Comparison of ENCODE assay signal across 8 cellular contexts in the genomic region with DNA sequence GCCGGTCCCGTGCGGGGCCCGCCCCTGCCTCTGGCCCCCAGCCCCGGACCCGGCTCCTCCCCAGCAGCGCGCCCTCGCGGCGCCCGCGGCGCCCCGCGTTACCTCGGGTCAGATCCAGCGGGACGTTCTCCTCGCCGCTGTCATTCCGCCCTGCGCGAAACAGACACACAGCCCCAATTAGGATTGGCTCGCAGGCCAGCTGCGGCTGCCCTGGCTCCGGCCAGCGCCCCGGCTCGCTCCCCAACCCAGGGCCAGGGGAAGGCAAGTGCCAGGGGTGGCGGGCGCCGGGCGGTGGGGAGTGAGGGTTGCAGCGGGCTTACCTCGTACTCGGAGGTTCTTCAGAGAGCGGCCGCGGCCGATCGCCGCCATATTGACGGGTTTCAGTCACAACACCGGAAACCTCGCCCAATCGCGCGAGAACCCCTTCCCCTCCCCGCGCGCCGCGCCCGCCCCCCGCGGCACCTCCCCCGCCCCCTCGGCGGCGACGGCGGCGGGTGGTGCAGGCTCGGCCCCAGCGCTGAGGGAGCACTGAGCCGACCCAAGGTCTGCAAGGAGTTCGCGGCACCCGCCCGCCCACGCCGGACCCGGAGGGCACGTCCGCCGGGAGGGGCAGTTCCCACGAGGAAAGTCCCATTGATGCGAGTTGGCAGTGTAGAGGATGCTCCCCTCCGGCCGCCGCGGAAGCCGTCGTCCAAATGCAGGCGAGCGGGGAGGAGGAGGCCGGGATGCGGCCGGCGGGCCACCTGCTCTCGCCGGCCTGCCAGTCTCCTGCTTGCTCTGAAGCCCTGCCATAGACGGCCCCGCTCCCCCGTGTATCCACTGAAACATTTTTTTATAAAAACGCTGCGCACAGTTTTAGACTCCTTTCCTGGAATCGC. TPM values are rescaled to one million over a fixed set of nuclear protein-coding genes. Genes with fewer than 3 reads are reported as not detected.
A peak's percentile ranks its signal among the peaks of the same experiment; 100 is the strongest.
DNase-seq lines count a peak whose midpoint lies in the region; ATAC-seq and TF ChIP-seq lines count a peak whose summit lies in the region.

A gene with protein sequence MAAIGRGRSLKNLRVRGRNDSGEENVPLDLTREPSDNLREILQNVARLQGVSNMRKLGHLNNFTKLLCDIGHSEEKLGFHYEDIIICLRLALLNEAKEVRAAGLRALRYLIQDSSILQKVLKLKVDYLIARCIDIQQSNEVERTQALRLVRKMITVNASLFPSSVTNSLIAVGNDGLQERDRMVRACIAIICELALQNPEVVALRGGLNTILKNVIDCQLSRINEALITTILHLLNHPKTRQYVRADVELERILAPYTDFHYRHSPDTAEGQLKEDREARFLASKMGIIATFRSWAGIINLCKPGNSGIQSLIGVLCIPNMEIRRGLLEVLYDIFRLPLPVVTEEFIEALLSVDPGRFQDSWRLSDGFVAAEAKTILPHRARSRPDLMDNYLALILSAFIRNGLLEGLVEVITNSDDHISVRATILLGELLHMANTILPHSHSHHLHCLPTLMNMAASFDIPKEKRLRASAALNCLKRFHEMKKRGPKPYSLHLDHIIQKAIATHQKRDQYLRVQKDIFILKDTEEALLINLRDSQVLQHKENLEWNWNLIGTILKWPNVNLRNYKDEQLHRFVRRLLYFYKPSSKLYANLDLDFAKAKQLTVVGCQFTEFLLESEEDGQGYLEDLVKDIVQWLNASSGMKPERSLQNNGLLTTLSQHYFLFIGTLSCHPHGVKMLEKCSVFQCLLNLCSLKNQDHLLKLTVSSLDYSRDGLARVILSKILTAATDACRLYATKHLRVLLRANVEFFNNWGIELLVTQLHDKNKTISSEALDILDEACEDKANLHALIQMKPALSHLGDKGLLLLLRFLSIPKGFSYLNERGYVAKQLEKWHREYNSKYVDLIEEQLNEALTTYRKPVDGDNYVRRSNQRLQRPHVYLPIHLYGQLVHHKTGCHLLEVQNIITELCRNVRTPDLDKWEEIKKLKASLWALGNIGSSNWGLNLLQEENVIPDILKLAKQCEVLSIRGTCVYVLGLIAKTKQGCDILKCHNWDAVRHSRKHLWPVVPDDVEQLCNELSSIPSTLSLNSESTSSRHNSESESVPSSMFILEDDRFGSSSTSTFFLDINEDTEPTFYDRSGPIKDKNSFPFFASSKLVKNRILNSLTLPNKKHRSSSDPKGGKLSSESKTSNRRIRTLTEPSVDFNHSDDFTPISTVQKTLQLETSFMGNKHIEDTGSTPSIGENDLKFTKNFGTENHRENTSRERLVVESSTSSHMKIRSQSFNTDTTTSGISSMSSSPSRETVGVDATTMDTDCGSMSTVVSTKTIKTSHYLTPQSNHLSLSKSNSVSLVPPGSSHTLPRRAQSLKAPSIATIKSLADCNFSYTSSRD (N-terminal part only) (minus strand): TSS at position 391 of the 878 bp plus-strand sequence. CDS start 22 bp downstream, at position 369.

- no peaks in the 10 kb centered on the region for H3K36me3 ChIP-seq in thoracic aorta

- peak within 1 kb of the TSS; percentile 95 for H3K4me3 Mint-ChIP-seq in osteocyte (ENCODE audit: unreplicated experiment)

- peaks cover 11 to 38% of the 10 kb centered on the region in 2 donors for H3K4me1 ChIP-seq in thoracic aorta (ENCODE audit: control insufficient read depth in 1 of 2, low read depth in 2 of 2)

- peak; percentile 73 for ATAC-seq in HG02610 (IDR thresholded peaks at IDR 0.05; ENCODE audit: unreplicated experiment)
- peak; percentile 82 to 90 for ATAC-seq in activated naive CD4-positive, alpha-beta T cell treated with anti-CD3 and anti-CD28 coated beads, Interleukin-2, amount 50 U/mL, for 72 hours
- ATAC-seq in thoracic aorta (ENCODE audit: insufficient number of reproducible peaks, low FRiP score, low read depth) = peak; percentile 87

- no peaks in the 10 kb centered on the region for H3K9me3 ChIP-seq in thoracic aorta

- DNase-seq in GM10266 (ENCODE audit: extremely low spot score) (peak; percentile 96), NCI-H1092 (lab: John Stamatoyannopoulos, UW) (peak; percentile 79), SKM-1 (lab: John Stamatoyannopoulos, UW; ENCODE audit: unreplicated experiment) (peak; percentile 58), glomerular endothelial cell (ENCODE audit: extremely low read depth, low read depth, low spot score) (no peak), osteocyte (ENCODE audit: extremely low spot score, unreplicated experiment) (peak; percentile 96), thoracic aorta (ENCODE audit: low spot score) (peak; percentile 69)
- DNase-seq in activated naive CD4-positive, alpha-beta T cell treated with anti-CD3 and anti-CD28 coated beads, Interleukin-2, amount 50 U/mL, for 72 hours (ENCODE audit: low spot score in 2 of 2) = peak; percentile 93 to 94

- peaks cover 0 to 13% of the 10 kb centered on the region in 2 donors for H3K36me3 Mint-ChIP-seq in activated naive CD4-positive, alpha-beta T cell treated with anti-CD3 and anti-CD28 coated beads, Interleukin-2, amount 50 U/mL, for 72 hours
- peaks cover 2% of the 10 kb centered on the region for H3K36me3 Mint-ChIP-seq in osteocyte (ENCODE audit: unreplicated experiment)

- peak within 1 kb of the TSS; percentile 99 for H3K27ac ChIP-seq in thoracic aorta

- no peaks in the 10 kb centered on the region for H3K9me3 Mint-ChIP-seq in activated naive CD4-positive, alpha-beta T cell treated with anti-CD3 and anti-CD28 coated beads, Interleukin-2, amount 50 U/mL, for 72 hours
- H3K9me3 Mint-ChIP-seq in osteocyte (ENCODE audit: unreplicated experiment) = no peaks in the 10 kb centered on the region

- H3K27me3 Mint-ChIP-seq in osteocyte (ENCODE audit: unreplicated experiment) = no peaks in the 10 kb centered on the region

- peak within 1 kb of the TSS; percentile 92 to 97 for H3K27ac Mint-ChIP-seq in activated naive CD4-positive, alpha-beta T cell treated with anti-CD3 and anti-CD28 coated beads, Interleukin-2, amount 50 U/mL, for 72 hours
- peak within 1 kb of the TSS; percentile 96 for H3K27ac Mint-ChIP-seq in osteocyte (ENCODE audit: unreplicated experiment)

- H3K4me1 Mint-ChIP-seq in osteocyte (ENCODE audit: unreplicated experiment) = peaks cover 41% of the 10 kb centered on the region

- TF ChIP-seq CTCF in GM10266 (IDR thresholded peaks at IDR 0.05; ENCODE audit: control insufficient read depth, insufficient read depth, low read depth, missing control alignments) (no peak), osteocyte (IDR thresholded peaks at IDR 0.05) (no peak), thoracic aorta (IDR thresholded peaks at IDR 0.05) (no peak)

- peak within 1 kb of the TSS; percentile 99 for H3K4me3 ChIP-seq in thoracic aorta

- no peaks in the 10 kb centered on the region for H3K27me3 ChIP-seq in thoracic aorta (replicated peaks; ENCODE audit: insufficient read depth)

RNA-seq across cellular contexts. Expression of the gene that starts here (rescaled TPM):
- 10 to 100 TPM; 32.8 to 50.2 TPM for total RNA-seq in activated naive CD4-positive, alpha-beta T cell treated with anti-CD3 and anti-CD28 coated beads, Interleukin-2, amount 50 U/mL, for 72 hours
- total RNA-seq in glomerular endothelial cell (18.4 and 27.8 TPM in 2 replicates), osteocyte (31.2 and 32.9 TPM in 2 replicates), thoracic aorta (10 to 100 TPM; 35.6 to 50.4 TPM)
